Comparison of ENCODE assay signal across 27 cellular contexts in genomic region chr16:8109510-8110369, GRCh38.
DNase-seq lines count a peak whose midpoint lies in the region; TF ChIP-seq lines count a peak whose summit lies in the region.
"Had no signal": no experiment of that assay in that cellular context is flagged by ENCODE, and none has a peak within 500 bp of the region (broad histone marks: within the 10 kb centered on the region; RNA-seq: fewer than 3 reads in every experiment).

No MANE protein-coding gene starts in this region.

- no peaks in the 10 kb centered on the region for H3K4me1 Mint-ChIP-seq in progenitor cell of endocrine pancreas (ENCODE audit: low read depth)
- H3K4me1 Mint-ChIP-seq: activated CD4-positive, alpha-beta T cell treated with anti-CD3 and anti-CD28 coated beads, Interleukin-2, amount 10 ng/mL, durations not matched to agents 7 days and 5 days; CD4-positive, CD25-positive, alpha-beta regulatory T cell; central memory CD8-positive, alpha-beta T cell; nephron progenitor cell had no signal

- H3K4me3 Mint-ChIP-seq in progenitor cell of endocrine pancreas (ENCODE audit: low read depth) = no peak overlapping the region
- H3K4me3 Mint-ChIP-seq: activated CD4-positive, alpha-beta T cell treated with anti-CD3 and anti-CD28 coated beads, Interleukin-2, amount 10 ng/mL, durations not matched to agents 7 days and 5 days; CD4-positive, CD25-positive, alpha-beta regulatory T cell; central memory CD8-positive, alpha-beta T cell; dendritic cell treated with granulocyte-macrophage colony-stimulating factor and Interleukin-4, amounts not matched to agents 40 ng/mL and 50 ng/mL, for 4 days; nephron progenitor cell had no signal

- peaks cover 13% of the 10 kb centered on the region for H3K9me3 Mint-ChIP-seq in progenitor cell of endocrine pancreas (ENCODE audit: low read depth)

- no peaks in the 10 kb centered on the region for H3K27me3 ChIP-seq in Peyer's patch
- no peaks in the 10 kb centered on the region for H3K27me3 ChIP-seq in sigmoid colon
- H3K27me3 ChIP-seq: esophagus squamous epithelium, MG63, ovary, tibial nerve had no signal

- TF ChIP-seq EP300 in sigmoid colon (IDR thresholded peaks at IDR 0.05) = no peak

- H3K9me3 ChIP-seq in Peyer's patch = no peaks in the 10 kb centered on the region
- no peaks in the 10 kb centered on the region for H3K9me3 ChIP-seq in sigmoid colon
- H3K9me3 ChIP-seq: esophagus squamous epithelium, MG63, ovary had no signal

- TF ChIP-seq CTCF in Peyer's patch (IDR thresholded peaks at IDR 0.05) (no peak), sigmoid colon (IDR thresholded peaks at IDR 0.05) (no peak), progenitor cell of endocrine pancreas (IDR thresholded peaks at IDR 0.05; ENCODE audit: unreplicated experiment) (no peak)

- DNase-seq in A172 (ENCODE audit: low spot score) (peak; percentile 88), COR-L47 (lab: John Stamatoyannopoulos, UW) (peak; percentile 6), NCI-H1092 treated with DMSO at 0.1 percent for 48 hours (lab: John Stamatoyannopoulos, UW) (peak; percentile 12), SK-N-DZ (ENCODE audit: low spot score) (peak; percentile 64), Peyer's patch (no peak), sigmoid colon (no peak), progenitor cell of endocrine pancreas (ENCODE audit: low spot score, unreplicated experiment) (no peak)
- DNase-seq: activated CD4-positive, alpha-beta T cell treated with anti-CD3 and anti-CD28 coated beads, Interleukin-2, amount 10 ng/mL, durations not matched to agents 7 days and 5 days; activated naive CD4-positive, alpha-beta T cell; activated T-cell treated with anti-CD3 and anti-CD28 coated beads, Interleukin-2, amount 50 U/mL, for 48 hours; CD4-positive, CD25-positive, alpha-beta regulatory T cell; esophagus squamous epithelium; GDM1; IMR-90; NCI-H1417 treated with DMSO at 0.1 percent for 48 hours; NCI-H2171; NCI-H526; nephron progenitor cell; ovary; stimulated activated CD4-positive, alpha-beta T cell treated with anti-CD3 and anti-CD28 coated beads, Interleukin-1b, Interleukin-23, amount 100 ng/mL, for 48 hours; stimulated activated CD8-positive, alpha-beta memory T cell treated with anti-CD3 and anti-CD28 coated beads, Interleukin-4, amount 100 ng/mL, for 48 hours; T1000 had no signal

- H3K27ac Mint-ChIP-seq in progenitor cell of endocrine pancreas = no peak overlapping the region
- H3K27ac Mint-ChIP-seq: activated CD4-positive, alpha-beta T cell treated with anti-CD3 and anti-CD28 coated beads, Interleukin-2, amount 10 ng/mL, durations not matched to agents 7 days and 5 days; CD4-positive, CD25-positive, alpha-beta regulatory T cell; dendritic cell treated with granulocyte-macrophage colony-stimulating factor and Interleukin-4, amounts not matched to agents 40 ng/mL and 50 ng/mL, for 4 days; nephron progenitor cell had no signal

- H3K36me3 ChIP-seq in Peyer's patch (no peaks in the 10 kb centered on the region), sigmoid colon (no peaks in the 10 kb centered on the region)
- H3K36me3 ChIP-seq: esophagus squamous epithelium, MG63, ovary, tibial nerve had no signal

- no peaks in the 10 kb centered on the region for H3K27me3 Mint-ChIP-seq in progenitor cell of endocrine pancreas
- H3K27me3 Mint-ChIP-seq: activated CD4-positive, alpha-beta T cell treated with anti-CD3 and anti-CD28 coated beads, Interleukin-2, amount 10 ng/mL, durations not matched to agents 7 days and 5 days; CD4-positive, CD25-positive, alpha-beta regulatory T cell; central memory CD8-positive, alpha-beta T cell; dendritic cell treated with granulocyte-macrophage colony-stimulating factor and Interleukin-4, amounts not matched to agents 40 ng/mL and 50 ng/mL, for 4 days had no signal

- 68 to 72% methylated on average over 18 of the region's 18 CpGs for WGBS in sigmoid colon, 2 donors

- H3K4me3 ChIP-seq in Peyer's patch (no peak overlapping the region), sigmoid colon (no peak overlapping the region)
- H3K4me3 ChIP-seq: esophagus squamous epithelium, ovary, smooth muscle cell, tibial nerve had no signal

- H3K27ac ChIP-seq in Peyer's patch = no peak overlapping the region
- H3K27ac ChIP-seq in sigmoid colon = no peak overlapping the region
- H3K27ac ChIP-seq: esophagus squamous epithelium, ovary, tibial nerve had no signal

- TF ChIP-seq POLR2A in Peyer's patch (IDR thresholded peaks at IDR 0.05) = no peak
- no peak for TF ChIP-seq POLR2A in sigmoid colon (IDR thresholded peaks at IDR 0.05)

- H3K36me3 Mint-ChIP-seq in progenitor cell of endocrine pancreas (ENCODE audit: insufficient read depth) = peaks cover 1% of the 10 kb centered on the region
- H3K36me3 Mint-ChIP-seq: CD4-positive, CD25-positive, alpha-beta regulatory T cell had no signal

- H3K4me1 ChIP-seq in Peyer's patch (no peaks in the 10 kb centered on the region), sigmoid colon (no peaks in the 10 kb centered on the region)
- H3K4me1 ChIP-seq: esophagus squamous epithelium, tibial nerve had no signal

- intact Hi-C loops in sigmoid colon (cut with DNase I) = no loop called here

Comparison
In these comparisons a context has a peak if more than half of its experiments do, and no peak if none do; other contexts are left out.
1. DNase-seq: peak in A172 (single experiment), COR-L47 (single experiment), NCI-H1092 treated with DMSO at 0.1 percent for 48 hours (single experiment) and SK-N-DZ (single experiment); none in Peyer's patch (0 of 3), sigmoid colon (single experiment) and progenitor cell of endocrine pancreas (single experiment).